Comparison of ENCODE assay signal across 31 cellular contexts in the genomic region with DNA sequence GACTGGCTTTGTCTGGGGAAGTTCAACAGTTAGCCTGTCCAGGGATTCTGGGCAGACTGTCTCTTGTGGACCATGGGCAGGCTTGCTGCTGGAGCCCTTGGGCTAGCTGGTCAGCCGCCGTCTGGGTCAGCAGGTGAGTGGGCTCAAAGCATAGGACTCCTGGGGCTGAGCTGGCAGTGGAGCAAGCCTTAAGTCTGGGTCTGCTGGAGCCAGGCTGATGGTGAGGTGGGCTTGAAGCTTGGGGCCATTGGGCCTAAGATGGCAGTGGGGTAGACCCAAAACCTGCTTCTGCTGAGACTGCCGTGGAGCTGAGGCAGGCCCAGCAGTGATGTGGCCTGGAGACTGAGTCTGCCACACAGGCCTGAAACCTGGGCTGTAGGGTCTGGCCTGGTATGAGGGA.
"Had no signal": no experiment of that assay in that cellular context is flagged by ENCODE, and none has a peak within 500 bp of the region (broad histone marks: within the 10 kb centered on the region; RNA-seq: fewer than 3 reads in every experiment).

No MANE protein-coding gene starts in this region.

- H3K27me3 ChIP-seq: adrenal gland, body of pancreas, breast epithelium, SJSA1 had no signal

- H3K27ac Mint-ChIP-seq: activated CD4-positive, alpha-beta T cell treated with anti-CD3 and anti-CD28 coated beads, Interleukin-2, amount 10 ng/mL, durations not matched to agents 24 days and 14 days; activated CD8-positive, alpha-beta T cell treated with anti-CD3 and anti-CD28 coated beads for 36 hours; activated naive CD4-positive, alpha-beta T cell treated with anti-CD3 and anti-CD28 coated beads for 36 hours; activated naive CD4-positive, alpha-beta T cell treated with anti-CD3 and anti-CD28 coated beads, Interleukin-2, amount 50 U/mL, for 72 hours; activated T-cell treated with anti-CD3 and anti-CD28 coated beads, Interleukin-2, amount 50 U/mL, for 24 hours; activated T-helper 2 cell treated with anti-CD3 and anti-CD28 coated beads, Interferon-gamma antibody, Interleukin-2, Interleukin-4, amounts not matched to agents 10 μg/mL and 5 μg/mL and 100 μg/mL, durations not matched to agents 14 hours and 24 hours and 36 hours; T-helper 1 cell treated with Interleukin-12 subunit alpha and Interleukin-12 subunit beta and Interleukin-4 antibody, amounts not matched to agents 30 μg/mL and 1 μg/mL, for 36 hours; T-helper 2 cell treated with Interferon-gamma antibody and Interleukin-4, amounts not matched to agents 5 μg/mL and 100 μg/mL, for 36 hours had no signal

- H3K4me1 Mint-ChIP-seq: activated CD4-positive, alpha-beta T cell treated with anti-CD3 and anti-CD28 coated beads, Interleukin-2, amount 10 ng/mL, durations not matched to agents 24 days and 14 days had no signal

- ATAC-seq: activated CD8-positive, alpha-beta T cell treated with anti-CD3 and anti-CD28 coated beads for 36 hours; activated naive CD4-positive, alpha-beta T cell treated with anti-CD3 and anti-CD28 coated beads, Interleukin-2, amount 50 U/mL, for 72 hours; body of pancreas had no signal

- H3K4me3 Mint-ChIP-seq: activated CD4-positive, alpha-beta T cell treated with anti-CD3 and anti-CD28 coated beads, Interleukin-2, amount 10 ng/mL, durations not matched to agents 24 days and 14 days; activated CD8-positive, alpha-beta T cell treated with anti-CD3 and anti-CD28 coated beads for 36 hours; activated naive CD4-positive, alpha-beta T cell treated with anti-CD3 and anti-CD28 coated beads for 36 hours; activated T-cell treated with anti-CD3 and anti-CD28 coated beads, Interleukin-2, amount 50 U/mL, for 24 hours; T-helper 1 cell treated with Interleukin-12 subunit alpha and Interleukin-12 subunit beta and Interleukin-4 antibody, amounts not matched to agents 30 μg/mL and 1 μg/mL, for 36 hours; T-helper 2 cell treated with Interferon-gamma antibody and Interleukin-4, amounts not matched to agents 5 μg/mL and 100 μg/mL, for 36 hours had no signal

- H3K9me3 ChIP-seq: adrenal gland, body of pancreas, SJSA1, SK-N-SH had no signal

- H3K4me3 ChIP-seq: adrenal gland, body of pancreas, breast epithelium, PC-9, SJSA1 had no signal

- H3K36me3 ChIP-seq: adrenal gland, breast epithelium, SJSA1 had no signal

- H3K27me3 Mint-ChIP-seq: activated CD4-positive, alpha-beta T cell treated with anti-CD3 and anti-CD28 coated beads, Interleukin-2, amount 10 ng/mL, durations not matched to agents 24 days and 14 days; activated CD8-positive, alpha-beta T cell treated with anti-CD3 and anti-CD28 coated beads for 36 hours; activated T-cell treated with anti-CD3 and anti-CD28 coated beads, Interleukin-2, amount 50 U/mL, for 24 hours had no signal

- DNase-seq: activated CD4-positive, alpha-beta T cell treated with anti-CD3 and anti-CD28 coated beads, Interleukin-2, amount 10 ng/mL, durations not matched to agents 24 days and 14 days; activated CD4-positive, alpha-beta T cell treated with anti-CD3 and anti-CD28 coated beads, Interleukin-2, amount 50 U/mL, for 4 hours; activated CD8-positive, alpha-beta T cell treated with anti-CD3 and anti-CD28 coated beads for 36 hours; activated gamma-delta T cell treated with Interleukin-2 at 50 U/mL for 16 hours; activated naive CD4-positive, alpha-beta T cell treated with anti-CD3 and anti-CD28 coated beads for 36 hours; activated T-cell treated with anti-CD3 and anti-CD28 coated beads, Interleukin-2, amount 50 U/mL, for 24 hours; adrenal gland; body of pancreas; Kasumi-1; KG1; MM.1S; NCI-H1092 treated with DMSO at 0.1 percent for 48 hours; NCI-H146; NCI-H187; NCI-H2029 treated with DMSO at 0.1 percent for 48 hours; NCI-H2107; NCI-H2171; NCI-H510A; NCI-H526; NCI-H748 treated with DMSO at 0.1 percent for 48 hours; NK-92 treated with Interleukin-12 subunit alpha and Interleukin-12 subunit beta, amount 100 ng/mL, for 24 hours; PC-9; SHP77; SK-N-SH had no signal

- H3K4me1 ChIP-seq: adrenal gland, breast epithelium, SJSA1 had no signal

- H3K9me3 Mint-ChIP-seq: T-helper 1 cell treated with Interleukin-12 subunit alpha and Interleukin-12 subunit beta and Interleukin-4 antibody, amounts not matched to agents 30 μg/mL and 1 μg/mL, for 36 hours had no signal

- H3K27ac ChIP-seq: adrenal gland, body of pancreas, breast epithelium, PC-9, RWPE1, SJSA1 had no signal
